Comparison of ENCODE assay signal across 9 cellular contexts in the genomic region with DNA sequence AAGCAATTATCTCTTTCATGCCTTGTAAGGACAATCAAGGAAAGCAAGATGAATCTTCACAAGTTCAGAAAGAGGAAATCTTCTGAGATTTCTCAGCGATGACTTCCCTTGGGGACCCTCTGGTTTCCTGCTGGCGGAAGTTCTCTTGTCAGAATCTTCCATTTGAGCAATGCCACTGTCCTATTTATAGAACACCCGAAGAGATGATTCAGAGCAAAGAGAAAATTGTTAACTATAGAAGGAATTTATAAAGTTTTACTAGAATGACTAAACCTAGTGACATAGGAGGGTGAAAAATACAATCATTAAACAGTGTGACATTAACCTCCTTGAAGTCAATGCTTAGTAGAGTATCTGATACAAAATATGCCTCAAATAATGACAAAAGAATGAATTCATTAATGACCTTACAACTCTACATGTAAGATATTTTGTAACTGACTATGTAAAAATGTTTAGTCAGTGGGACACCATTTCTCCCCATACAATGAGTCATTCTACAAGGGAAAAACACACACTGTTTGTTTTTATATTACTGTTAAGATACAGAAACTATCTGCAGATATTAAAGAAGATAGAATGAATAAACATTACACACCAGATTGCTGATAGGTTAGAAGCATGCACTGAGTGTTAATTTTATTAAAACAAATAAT.
DNase-seq lines count a peak whose midpoint lies in the region; ATAC-seq and TF ChIP-seq lines count a peak whose summit lies in the region.
"Had no signal": no experiment of that assay in that cellular context is flagged by ENCODE, and none has a peak within 500 bp of the region (broad histone marks: within the 10 kb centered on the region; RNA-seq: fewer than 3 reads in every experiment).

No MANE protein-coding gene starts in this region.

- H3K4me1 Mint-ChIP-seq in natural killer cell treated with Interleukin-12 subunit alpha and Interleukin-12 subunit beta and Interleukin-15 and Interleukin-18, amount 100 ng/mL, for 72 hours (ENCODE audit: low read depth in 2 of 2) = no peaks in the 10 kb centered on the region

- no peak overlapping the region for H3K27ac ChIP-seq in right lobe of liver
- H3K27ac ChIP-seq in lower lobe of right lung = no peak overlapping the region

- H3K4me3 ChIP-seq in NB4 (ENCODE audit: low read depth, low read length) = no peak overlapping the region
- no peak overlapping the region for H3K4me3 ChIP-seq in right lobe of liver
- no peak overlapping the region for H3K4me3 ChIP-seq in lower lobe of right lung

- WGBS in right lobe of liver (ENCODE audit: insufficient coverage, low coverage, low lambda C conversion rate, missing lambda C conversion rate) = 27% methylated on average over 3 of the region's 3 CpGs

- H3K36me3 Mint-ChIP-seq in natural killer cell treated with Interleukin-12 subunit alpha and Interleukin-12 subunit beta and Interleukin-15 and Interleukin-18, amount 100 ng/mL, for 72 hours = no peaks in the 10 kb centered on the region

- H3K36me3 ChIP-seq in right lobe of liver (no peaks in the 10 kb centered on the region), lower lobe of right lung (no peaks in the 10 kb centered on the region)

- H3K27me3 Mint-ChIP-seq in natural killer cell treated with Interleukin-12 subunit alpha and Interleukin-12 subunit beta and Interleukin-15 and Interleukin-18, amount 100 ng/mL, for 72 hours = no peaks in the 10 kb centered on the region

- ATAC-seq in GM19372 (IDR thresholded peaks at IDR 0.05; ENCODE audit: low read depth, unreplicated experiment) = peak; percentile 86
- peak; percentile 90 for ATAC-seq in HG02970 (IDR thresholded peaks at IDR 0.05; ENCODE audit: low FRiP score, unreplicated experiment)
- ATAC-seq in natural killer cell treated with Interleukin-12 subunit alpha and Interleukin-12 subunit beta and Interleukin-15 and Interleukin-18, amount 100 ng/mL, for 72 hours = no peak
- ATAC-seq in right lobe of liver = no peak
- no peak for ATAC-seq in lower lobe of right lung

- no peaks in the 10 kb centered on the region for H3K4me1 ChIP-seq in right lobe of liver
- H3K4me1 ChIP-seq in lower lobe of right lung = no peaks in the 10 kb centered on the region

- H3K9me3 ChIP-seq in right lobe of liver (no peaks in the 10 kb centered on the region), lower lobe of right lung (no peaks in the 10 kb centered on the region)

- peak; percentile 87 for DNase-seq in NB4 (ENCODE audit: low read depth)
- DNase-seq in renal cortical epithelial cell (ENCODE audit: low read depth) = peak; percentile 77
- no peak for DNase-seq in HT-29 (ENCODE audit: low spot score)
- DNase-seq in natural killer cell treated with Interleukin-12 subunit alpha and Interleukin-12 subunit beta and Interleukin-15 and Interleukin-18, amount 100 ng/mL, for 72 hours (ENCODE audit: low spot score) = no peak
- no peak for DNase-seq in right lobe of liver
- no peak for DNase-seq in lower lobe of right lung
- DNase-seq: NCI-H2081 treated with DMSO at 0.1 percent for 48 hours had no signal

- H3K27ac Mint-ChIP-seq in natural killer cell treated with Interleukin-12 subunit alpha and Interleukin-12 subunit beta and Interleukin-15 and Interleukin-18, amount 100 ng/mL, for 72 hours = no peak overlapping the region

- TF ChIP-seq POLR2A in NB4 (IDR thresholded peaks at IDR 0.05; ENCODE audit: extremely low read depth, insufficient read length) (no peak), right lobe of liver (IDR thresholded peaks at IDR 0.05) (no peak)

- H3K27me3 ChIP-seq in right lobe of liver (no peaks in the 10 kb centered on the region), lower lobe of right lung (ENCODE audit: low read depth) (no peaks in the 10 kb centered on the region)

- intact Hi-C loops in right lobe of liver (cut with DNase I) (no loop called here), lower lobe of right lung (cut with DNase I) (no loop called here)

- no peak overlapping the region for H3K4me3 Mint-ChIP-seq in natural killer cell treated with Interleukin-12 subunit alpha and Interleukin-12 subunit beta and Interleukin-15 and Interleukin-18, amount 100 ng/mL, for 72 hours

- peaks cover 7% of the 10 kb centered on the region for H3K9me3 Mint-ChIP-seq in natural killer cell treated with Interleukin-12 subunit alpha and Interleukin-12 subunit beta and Interleukin-15 and Interleukin-18, amount 100 ng/mL, for 72 hours

- TF ChIP-seq CTCF in NB4 (IDR thresholded peaks at IDR 0.05; ENCODE audit: low read depth, low read length) (no peak), right lobe of liver (IDR thresholded peaks at IDR 0.05) (no peak), lower lobe of right lung (IDR thresholded peaks at IDR 0.05) (no peak)

Comparison
In these comparisons a context has a peak if more than half of its experiments do, and no peak if none do; other contexts are left out.
1. ATAC-seq: peak in GM19372 (single experiment) and HG02970 (single experiment); none in natural killer cell treated with Interleukin-12 subunit alpha and Interleukin-12 subunit beta and Interleukin-15 and Interleukin-18, amount 100 ng/mL, for 72 hours (0 of 2), right lobe of liver (0 of 4) and lower lobe of right lung (0 of 2).
2. DNase-seq: peak in NB4 (single experiment) and renal cortical epithelial cell (single experiment); none in HT-29 (single experiment), natural killer cell treated with Interleukin-12 subunit alpha and Interleukin-12 subunit beta and Interleukin-15 and Interleukin-18, amount 100 ng/mL, for 72 hours (single experiment), right lobe of liver (0 of 3) and lower lobe of right lung (single experiment).